33 cellular contexts compared by ENCODE assay signal in genomic region chr3:46235425-46235824, GRCh38. TPM values are rescaled to one million over a fixed set of nuclear protein-coding genes. Genes with fewer than 3 reads are reported as not detected.
"Had no signal": no experiment of that assay in that cellular context is flagged by ENCODE, and none has a peak within 500 bp of the region (broad histone marks: within the 10 kb centered on the region; RNA-seq: fewer than 3 reads in every experiment).

No MANE protein-coding gene starts in this region.

- H3K27ac ChIP-seq: ovary, parathyroid adenoma, psoas muscle, skin epidermis, suprapubic skin, testis, tibial nerve, upper lobe of left lung, vagina had no signal

- H3K36me3 ChIP-seq: ovary, spleen, suprapubic skin, tibial nerve, upper lobe of left lung, vagina had no signal

- ATAC-seq: naive thymus-derived CD8-positive, alpha-beta T cell; psoas muscle; right cardiac atrium; sciatic nerve; stimulated activated naive CD8-positive, alpha-beta T cell treated with anti-CD3 and anti-CD28 coated beads, Interleukin-15, amount 100 ng/mL, for 72 hours; stimulated activated naive CD8-positive, alpha-beta T cell treated with anti-CD3 and anti-CD28 coated beads, Interleukin-15, Interleukin-2, amounts not matched to agents 100 U/mL and 50 U/mL, for 24 hours had no signal

- H3K79me2 ChIP-seq: parathyroid adenoma had no signal

- H3K4me2 ChIP-seq: smooth muscle cell had no signal

- DNase-seq: naive B cell; naive thymus-derived CD8-positive, alpha-beta T cell; nephron progenitor cell; occipital lobe; ovary; posterior cingulate gyrus; psoas muscle; right cardiac atrium; spleen; stimulated activated CD4-positive, alpha-beta T cell treated with anti-CD3 and anti-CD28 coated beads, Interleukin-12 subunit alpha, Interleukin-12 subunit beta, amount 100 ng/mL, for 4 hours; stimulated activated CD4-positive, alpha-beta T cell treated with anti-CD3 and anti-CD28 coated beads, Interleukin-1b, Interleukin-23, amount 100 ng/mL, for 48 hours; stimulated activated CD4-positive, alpha-beta T cell treated with anti-CD3 and anti-CD28 coated beads, Interleukin-4, amount 100 ng/mL, for 1 hour; stimulated activated CD4-positive, alpha-beta T cell treated with anti-CD3 and anti-CD28 coated beads, Interleukin-4, amount 100 ng/mL, for 4 hours; stimulated activated CD8-positive, alpha-beta memory T cell treated with anti-CD3 and anti-CD28 coated beads, Interleukin-4, amount 100 ng/mL, for 48 hours; stimulated activated naive CD4-positive, alpha-beta T cell; stimulated activated naive CD8-positive, alpha-beta T cell treated with anti-CD3 and anti-CD28 coated beads, Interleukin-15, amount 100 ng/mL, for 72 hours; stimulated activated naive CD8-positive, alpha-beta T cell treated with anti-CD3 and anti-CD28 coated beads, Interleukin-15, Interleukin-2, amounts not matched to agents 100 U/mL and 50 U/mL, for 24 hours; substantia nigra; testis; trophoblast cell; upper lobe of left lung had no signal

- H3K4me3 ChIP-seq: ovary, psoas muscle, skin epidermis, smooth muscle cell, spleen, suprapubic skin, testis, tibial nerve, upper lobe of left lung, vagina had no signal

- H3K9ac ChIP-seq: parathyroid adenoma had no signal

- H3K9me3 ChIP-seq: ovary, psoas muscle, spleen, suprapubic skin, testis, tibial nerve, upper lobe of left lung, vagina had no signal

- H3K4me1 ChIP-seq: parathyroid adenoma, psoas muscle, testis, tibial nerve, upper lobe of left lung, vagina had no signal

- H3K27me3 ChIP-seq: ovary, spleen, testis, tibial nerve, upper lobe of left lung, vagina had no signal

- H2AFZ ChIP-seq: parathyroid adenoma had no signal

RNA-seq across cellular contexts. Expression of gene CCR3, which starts 6.8 kb away (rescaled TPM):
- total RNA-seq: naive thymus-derived CD8-positive, alpha-beta T cell; neural crest cell; occipital lobe; osteoblast; ovary; progenitor cell of endocrine pancreas; renal cortical epithelial cell; right cardiac atrium; sciatic nerve; smooth muscle cell; testis; tibial nerve; ureter; vagina had no signal
- polyA plus RNA-seq: naive thymus-derived CD8-positive, alpha-beta T cell; ovary; right cardiac atrium; smooth muscle cell had no signal

RNA-seq across cellular contexts. Expression of gene CCR1, which starts 27.3 kb away (rescaled TPM):
- total RNA-seq: smooth muscle cell had no signal
